Comparison of ENCODE assay signal across 9 cellular contexts in the genomic region with DNA sequence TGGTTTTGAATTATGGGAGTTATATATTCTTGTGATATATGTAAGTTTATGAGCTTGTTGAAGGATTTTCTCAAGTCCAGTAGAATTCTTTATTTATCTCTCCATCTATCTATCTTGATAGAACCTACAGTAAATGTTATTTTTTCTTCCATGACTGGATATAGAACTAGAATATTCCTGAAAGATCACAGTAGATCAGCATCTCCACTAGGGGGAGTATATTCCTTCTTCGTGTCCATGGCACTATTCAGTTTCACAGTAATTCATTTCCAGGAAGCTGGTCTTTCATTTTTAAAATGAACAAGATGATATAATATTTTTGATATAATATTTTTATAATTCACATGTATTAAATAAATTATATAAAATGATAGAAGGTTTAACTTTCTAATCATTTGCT. TPM values are rescaled to one million over a fixed set of nuclear protein-coding genes. Genes with fewer than 3 reads are reported as not detected.
DNase-seq lines count a peak whose midpoint lies in the region; TF ChIP-seq lines count a peak whose summit lies in the region.
"Had no signal": no experiment of that assay in that cellular context is flagged by ENCODE, and none has a peak within 500 bp of the region (broad histone marks: within the 10 kb centered on the region; RNA-seq: fewer than 3 reads in every experiment).

No MANE protein-coding gene starts in this region.

- no peaks in the 10 kb centered on the region for H3K9me3 Mint-ChIP-seq in chondrocyte (ENCODE audit: low read depth)

- no peak overlapping the region for H3K27ac Mint-ChIP-seq in chondrocyte (ENCODE audit: unreplicated experiment)

- H3K36me3 Mint-ChIP-seq in chondrocyte (ENCODE audit: low read depth), result no peaks in the 10 kb centered on the region

- peaks cover 31% of the 10 kb centered on the region for H3K4me1 Mint-ChIP-seq in chondrocyte (ENCODE audit: low read depth)

- DNase-seq in NCI-H1436 (lab: John Stamatoyannopoulos, UW) (peak; percentile 27), NCI-H1436 treated with DMSO at 0.1 percent for 48 hours (lab: John Stamatoyannopoulos, UW) (no peak), NCI-H345 (lab: John Stamatoyannopoulos, UW) (peak; percentile 47), chondrocyte (ENCODE audit: low spot score) (no peak), retinal pigment epithelial cell (ENCODE audit: low read depth) (no peak), cerebellum (ENCODE audit: low spot score) (no peak)
- DNase-seq in activated CD8-positive, alpha-beta memory T cell treated with anti-CD3 and anti-CD28 coated beads for 24 hours, result no peak
- DNase-seq in stimulated activated CD4-positive, alpha-beta T cell treated with anti-CD3 and anti-CD28 coated beads, Interleukin-4, amount 100 ng/mL, for 1 hour, result no peak

- no peaks in the 10 kb centered on the region for H3K27me3 Mint-ChIP-seq in chondrocyte (ENCODE audit: low read depth)

- no peak overlapping the region for H3K4me3 ChIP-seq in retinal pigment epithelial cell (ENCODE audit: low read length)

- no peak overlapping the region for H3K4me3 Mint-ChIP-seq in chondrocyte (ENCODE audit: unreplicated experiment)

- TF ChIP-seq CTCF in chondrocyte (IDR thresholded peaks at IDR 0.05), result peak; percentile 79
- TF ChIP-seq CTCF in retinal pigment epithelial cell (conservative IDR thresholded peaks at IDR 0.05; ENCODE audit: low read depth, low read length), result peak; percentile 67

RNA-seq across cellular contexts. Expression of gene TMPRSS15, which starts 18.8 kb away (rescaled TPM):
- total RNA-seq in chondrocyte (0.97 TPM in 1 of 3 replicates, not detected in the others), cerebellum (0.18 TPM)
- total RNA-seq: fibroblast of lung had no signal

Comparison
In these comparisons a context has a peak if more than half of its experiments do, and no peak if none do; other contexts are left out.
1. DNase-seq: peak in NCI-H1436 (single experiment) and NCI-H345 (single experiment); none in NCI-H1436 treated with DMSO at 0.1 percent for 48 hours (single experiment), chondrocyte (single experiment), retinal pigment epithelial cell (single experiment), activated CD8-positive, alpha-beta memory T cell treated with anti-CD3 and anti-CD28 coated beads for 24 hours (single experiment), cerebellum (single experiment) and stimulated activated CD4-positive, alpha-beta T cell treated with anti-CD3 and anti-CD28 coated beads, Interleukin-4, amount 100 ng/mL, for 1 hour (single experiment).